Comparison of ENCODE assay signal across 1 cellular context in genomic region chr2:105037572-105038382, GRCh38.
TF ChIP-seq lines count a peak whose summit lies in the region.

MRPS9 (plus strand) TSS chr2:105038069; CDS start chr2:105038093, 24 bp downstream.

TF ChIP-seq in K562, 482 proteins besides CTCF, POLR2A, EP300 and RAD21 (continued from another document and continues in another):
- TF ChIP-seq STAT6 (CRISPR knock-in tag; IDR thresholded peaks at IDR 0.05) (no peak), SRSF7 (optimal IDR thresholded peaks at IDR 0.05; ENCODE audit: low read depth, low read length) (no peak), E2F3 (CRISPR knock-in tag; IDR thresholded peaks at IDR 0.05) (no peak), ATF1 (CRISPR knock-in tag; IDR thresholded peaks at IDR 0.05) (no peak), ATF1 (tag; IDR thresholded peaks at IDR 0.05) (peak; percentile 26; the same call in 1 of the 2 replicates), POLR2B (IDR thresholded peaks at IDR 0.05; ENCODE audit: low read depth, partially characterized antibody) (peak; percentile 82), HNRNPLL (IDR thresholded peaks at IDR 0.05; ENCODE audit: low read depth, low read length, poor library complexity, severe bottlenecking) (peak; percentile 34), RBBP5 (IDR thresholded peaks at IDR 0.05; ENCODE audit: borderline replicate concordance, insufficient read depth, low read length, poor library complexity, severe bottlenecking) (peak; percentile 96), ATF6 (CRISPR knock-in tag; IDR thresholded peaks at IDR 0.05) (no peak), ZNF695 (CRISPR knock-in tag; IDR thresholded peaks at IDR 0.05) (no peak), FOSL1 (tag; conservative IDR thresholded peaks at IDR 0.05) (0 out of 2 replicates have a peak, but pooled peaks have one; percentile 17), ARHGAP35 (IDR thresholded peaks at IDR 0.05; ENCODE audit: partially characterized antibody) (no peak), THAP12 (CRISPR knock-in tag; IDR thresholded peaks at IDR 0.05) (0 out of 2 replicates have a peak, but pooled peaks have one; percentile 13), ZBTB7A (IDR thresholded peaks at IDR 0.05; ENCODE audit: borderline replicate concordance, control insufficient read depth, low read depth, low read length) (no peak; the same call in 1 of the 2 replicates), SMAD4 (CRISPR knock-in tag; conservative IDR thresholded peaks at IDR 0.05) (no peak), MAZ (CRISPR knock-in tag; conservative IDR thresholded peaks at IDR 0.05 in 1 of 2, IDR thresholded peaks at IDR 0.05 in 1 of 2) (peak; percentile 35 to 54; a peak in 2 of 4 replicates), RNF219 (CRISPR knock-in tag; IDR thresholded peaks at IDR 0.05) (no peak), CREB1 (IDR thresholded peaks at IDR 0.05) (peak; percentile 9; the same call in 1 of the 2 replicates), CREB1 (CRISPR knock-in tag; IDR thresholded peaks at IDR 0.05) (peak; percentile 34; the same call in 1 of the 2 replicates), CCNT2 (IDR thresholded peaks at IDR 0.05; ENCODE audit: borderline replicate concordance, extremely low read depth, insufficient read length, low read depth, low read length) (peak; percentile 52), TAF9B (IDR thresholded peaks at IDR 0.05; ENCODE audit: partially characterized antibody) (peak; percentile 77), PML (IDR thresholded peaks at IDR 0.05; ENCODE audit: low read length) (peak; percentile 72), NFYB (IDR thresholded peaks at IDR 0.05; ENCODE audit: extremely low read depth, insufficient read length) (peak; percentile 45), ESRRA (IDR thresholded peaks at IDR 0.05; ENCODE audit: borderline replicate concordance, low read depth) (peak; percentile 70; the same call in 1 of the 2 replicates), CBFA2T2 (conservative IDR thresholded peaks at IDR 0.05) (no peak), KDM5B (IDR thresholded peaks at IDR 0.05; ENCODE audit: insufficient replicate concordance, low read depth, low read length) (peak; percentile 89), TBP (optimal IDR thresholded peaks at IDR 0.05; ENCODE audit: low read depth, low read length) (peak; percentile 89), MCM3 (IDR thresholded peaks at IDR 0.05) (no peak), IRF1 (CRISPR knock-in tag; IDR thresholded peaks at IDR 0.05; ENCODE audit: borderline replicate concordance) (no peak), RFX7 (CRISPR knock-in tag; IDR thresholded peaks at IDR 0.05) (no peak), SP1 (CRISPR knock-in tag; IDR thresholded peaks at IDR 0.05) (peak; percentile 85), CTBP1 (IDR thresholded peaks at IDR 0.05; ENCODE audit: borderline replicate concordance) (peak; percentile 42; the same call in 1 of the 2 replicates), PKNOX1 (IDR thresholded peaks at IDR 0.05) (peak; percentile 66), NCOR1 (IDR thresholded peaks at IDR 0.05) (no peak), HBP1 (CRISPR knock-in tag; IDR thresholded peaks at IDR 0.05) (no peak), L3MBTL2 (IDR thresholded peaks at IDR 0.05) (peak; percentile 63), NR1H2 (CRISPR knock-in tag; IDR thresholded peaks at IDR 0.05) (no peak), SUPT5H (IDR thresholded peaks at IDR 0.05) (peak; percentile 92), HDAC8 (tag; IDR thresholded peaks at IDR 0.05) (no peak), ZNF134 (CRISPR knock-in tag; conservative IDR thresholded peaks at IDR 0.05) (no peak), C11orf30 (IDR thresholded peaks at IDR 0.05; ENCODE audit: low read depth) (peak; percentile 38), ILF3 (IDR thresholded peaks at IDR 0.05; ENCODE audit: borderline replicate concordance) (no peak), ZNF324 (CRISPR knock-in tag; IDR thresholded peaks at IDR 0.05) (peak; percentile 62; the same call in 1 of the 2 replicates), GTF2B (IDR thresholded peaks at IDR 0.05; ENCODE audit: extremely low read depth, insufficient read length) (peak; percentile 55), MXI1 (IDR thresholded peaks at IDR 0.05; ENCODE audit: low read depth, low read length) (no peak), TAF1 (IDR thresholded peaks at IDR 0.05; ENCODE audit: control insufficient read depth, extremely low read depth, insufficient read depth, low read length, severe bottlenecking) (peak; percentile 92), ZNF282 (CRISPR knock-in tag; IDR thresholded peaks at IDR 0.05) (no peak), CUX1 (CRISPR knock-in tag; IDR thresholded peaks at IDR 0.05) (no peak), DMBX1 (CRISPR knock-in tag; IDR thresholded peaks at IDR 0.05; ENCODE audit: borderline replicate concordance) (no peak)
